In the genomic region with DNA sequence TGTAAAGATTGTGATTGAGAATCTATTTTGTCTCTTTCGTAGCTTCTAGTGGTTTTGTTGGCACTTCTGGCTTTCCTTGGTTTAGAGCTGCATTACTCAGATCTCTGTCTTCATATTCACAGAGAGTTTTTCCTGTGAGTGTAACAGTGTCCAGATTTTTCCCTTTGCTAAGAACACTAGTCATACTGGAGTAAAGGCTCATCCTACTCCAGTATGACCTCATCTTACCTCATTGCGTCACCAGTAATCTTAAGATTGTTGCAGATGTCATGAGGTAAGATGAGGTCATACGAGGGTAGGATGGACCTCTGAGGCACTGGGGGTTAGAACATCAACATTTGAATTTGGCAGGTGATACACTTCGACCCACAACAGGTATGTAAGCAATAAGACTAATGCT, we compare ENCODE assay signal across 14 cellular contexts.
"Had no signal": no experiment of that assay in that cellular context is flagged by ENCODE, and none has a peak within 500 bp of the region (broad histone marks: within the 10 kb centered on the region; RNA-seq: fewer than 3 reads in every experiment).

No MANE protein-coding gene starts in this region.

- ATAC-seq: left ventricle myocardium superior; stimulated activated naive CD8-positive, alpha-beta T cell treated with anti-CD3 and anti-CD28 coated beads, Interleukin-15, Interleukin-2, amounts not matched to agents 100 U/mL and 50 U/mL, for 24 hours had no signal

- H3K9me3 ChIP-seq: ovary, thoracic aorta had no signal

- H3K27ac ChIP-seq: brain microvascular endothelial cell, ovary, thoracic aorta, WERI-Rb-1 had no signal

- H3K4me3 ChIP-seq: ovary, thoracic aorta had no signal

- DNase-seq: activated CD4-positive, alpha-beta T cell treated with anti-CD3 and anti-CD28 coated beads for 48 hours; activated naive CD4-positive, alpha-beta T cell treated with anti-CD3 and anti-CD28 coated beads, Interleukin-2, amount 50 U/mL, for 16 hours; amygdala; brain microvascular endothelial cell; cerebellar nuclear complex; endodermal cell; left ventricle myocardium superior; ovary; stimulated activated CD4-positive, alpha-beta T cell treated with anti-CD3 and anti-CD28 coated beads, Interleukin-2, amount 100 ng/mL, for 48 hours; stimulated activated CD8-positive, alpha-beta memory T cell treated with anti-CD3 and anti-CD28 coated beads, Interleukin-4, amount 100 ng/mL, for 48 hours; stimulated activated naive CD8-positive, alpha-beta T cell treated with anti-CD3 and anti-CD28 coated beads, Interleukin-15, Interleukin-2, amounts not matched to agents 100 U/mL and 50 U/mL, for 24 hours; T-helper 1 cell; WERI-Rb-1 had no signal

- H3K36me3 ChIP-seq: brain microvascular endothelial cell, ovary, thoracic aorta, WERI-Rb-1 had no signal

- H3K27me3 ChIP-seq: brain microvascular endothelial cell, ovary had no signal
